Comparison of ENCODE assay signal across 9 cellular contexts in genomic region chrX:10023821-10024220, GRCh38. TPM values are rescaled to one million over a fixed set of nuclear protein-coding genes. Genes with fewer than 3 reads are reported as not detected.
"Had no signal": no experiment of that assay in that cellular context is flagged by ENCODE, and none has a peak within 500 bp of the region (broad histone marks: within the 10 kb centered on the region; RNA-seq: fewer than 3 reads in every experiment).

No MANE protein-coding gene starts in this region.

- H3K27ac ChIP-seq: GM23248 had no signal

- H3K4me3 ChIP-seq: GM23248, K562 had no signal

- ATAC-seq: K562 had no signal

- FAIRE-seq: H1, H54, HTR-8/SVneo, K562 had no signal

- DNase-seq: GM23248, H9, HCEC 1CT, IMR-90 had no signal

- H2AFZ ChIP-seq: GM23248 had no signal

- H3K9ac ChIP-seq: GM23248 had no signal

- H3K4me3 Mint-ChIP-seq: H9 had no signal

RNA-seq across cellular contexts. Expression of gene CLDN34, which starts 56.7 kb away (rescaled TPM):
- total RNA-seq: GM23248, HT-29, IMR-90, K562 had no signal
- polyA plus RNA-seq: GM23248, K562 had no signal
